Comparison of ENCODE assay signal across 8 cellular contexts in genomic region chrX:16870095-16870860, GRCh38. TPM values are rescaled to one million over a fixed set of nuclear protein-coding genes. Genes with fewer than 3 reads are reported as not detected.
DNase-seq lines count a peak whose midpoint lies in the region; ATAC-seq and TF ChIP-seq lines count a peak whose summit lies in the region.

Gene RBBP7, minus strand, starts transcription at chrX:16870362. Its CDS starts 309 bp downstream, at chrX:16870053.

- DNase-seq in NCI-H187 (lab: John Stamatoyannopoulos, UW) (peak; percentile 82 to 90), T-helper 2 cell (peak; percentile 80 to 96 (median 87)), left ventricle myocardium superior (peak; percentile 94), putamen (ENCODE audit: low spot score) (peak; percentile 92), uterus (peak; percentile 94 to 97)

- intact Hi-C loops in left ventricle myocardium superior (cut with micrococcal nuclease) (no loop called here), uterus (cut with DNase I; ENCODE audit: low total_unique reads) (no loop called here)

- no peak for TF ChIP-seq CTCF in uterus (IDR thresholded peaks at IDR 0.05)

- peaks cover 4 to 7% of the 10 kb centered on the region in 2 donors for H3K4me1 ChIP-seq in uterus

- H3K27ac ChIP-seq in angular gyrus (ENCODE audit: low read depth, low read length) (peak within 1 kb of the TSS; percentile 94), uterus (peak within 1 kb of the TSS; percentile 89 to 95)

- H3K27me3 ChIP-seq in uterus = peaks cover 0 to 4% of the 10 kb centered on the region in 2 donors

- no peaks in the 10 kb centered on the region for H3K9me3 ChIP-seq in uterus

- ATAC-seq in HG02884 (IDR thresholded peaks at IDR 0.05; ENCODE audit: unreplicated experiment) (peak; percentile 58), left ventricle myocardium superior (peak; percentile 95)

- H3K4me3 ChIP-seq in uterus = peak within 1 kb of the TSS; percentile 48 to 87

- H3K36me3 ChIP-seq in uterus = no peaks in the 10 kb centered on the region

- TF ChIP-seq POLR2A in GM15510 (IDR thresholded peaks at IDR 0.05; ENCODE audit: borderline replicate concordance, extremely low read depth, insufficient read length) (peak; percentile 58), uterus (IDR thresholded peaks at IDR 0.05) (peak; percentile 83 to 93)

RNA-seq across cellular contexts. Expression of gene RBBP7, which starts in this region (rescaled TPM):
- total RNA-seq in left ventricle myocardium superior (113 TPM), uterus (100 to 1,000 TPM in 3 of 4 donors, 10 to 100 TPM in 1; 60.0 to 154 (median 125) TPM)

Comparison
In these comparisons a context has a peak if more than half of its experiments do, and no peak if none do; other contexts are left out.
1. Peak in every context shown above with its lines: DNase-seq, ATAC-seq, H3K4me3 ChIP-seq and H3K27ac ChIP-seq.